25 cellular contexts compared by ENCODE assay signal in the genomic region with DNA sequence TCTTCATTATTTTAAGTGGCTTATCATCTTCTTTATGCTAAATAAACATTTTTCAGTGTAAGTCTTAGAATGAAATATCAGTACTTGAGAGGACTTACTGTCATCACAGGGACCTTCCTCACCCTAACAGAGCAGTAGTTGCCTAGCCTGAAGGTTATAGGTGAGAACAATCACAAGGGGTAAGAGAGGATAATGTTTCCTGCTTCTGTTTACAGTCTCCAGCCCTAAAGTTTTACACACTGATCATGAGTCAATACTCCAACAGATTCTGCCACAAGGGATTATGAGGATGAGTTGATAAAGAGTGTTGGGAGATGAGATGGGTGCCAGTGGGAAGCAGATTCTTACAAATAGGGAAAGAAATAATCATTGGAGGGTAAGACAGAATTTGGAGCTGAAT.
"Had no signal": no experiment of that assay in that cellular context is flagged by ENCODE, and none has a peak within 500 bp of the region (broad histone marks: within the 10 kb centered on the region; RNA-seq: fewer than 3 reads in every experiment).

No MANE protein-coding gene starts in this region.

- DNase-seq: activated CD4-positive, alpha-beta memory T cell treated with anti-CD3 and anti-CD28 coated beads for 36 hours; activated CD4-positive, alpha-beta T cell treated with anti-CD3 and anti-CD28 coated beads for 4 hours; activated CD4-positive, alpha-beta T cell treated with anti-CD3 and anti-CD28 coated beads, Interleukin-2, amount 50 U/mL, for 1 hour; activated CD8-positive, alpha-beta memory T cell treated with anti-CD3 and anti-CD28 coated beads, Interleukin-2, amount 50 U/mL, for 4 hours; activated effector memory CD4-positive, alpha-beta T cell treated with Interleukin-2 at 50 U/mL for 16 hours; activated naive CD4-positive, alpha-beta T cell treated with anti-CD3 and anti-CD28 coated beads, Interleukin-2, amount 10 ng/mL, durations not matched to agents 7 days and 5 days; activated naive CD8-positive, alpha-beta T cell treated with anti-CD3 and anti-CD28 coated beads, Interleukin-2, amount 50 U/mL, for 24 hours; activated T-cell treated with anti-CD3 and anti-CD28 coated beads for 4 hours; activated T-cell treated with anti-CD3 and anti-CD28 coated beads, Interleukin-2, amount 50 U/mL, for 4 hours; anterior cingulate cortex; central memory CD4-positive, alpha-beta T cell; MM.1S; MV-4-11; NCI-H1092; NCI-H1436 treated with DMSO at 0.1 percent for 48 hours; NCI-H1694 treated with DMSO at 0.1 percent for 48 hours; NCI-H2029; NCI-H345; NCI-H524 treated with DMSO at 0.1 percent for 48 hours; NK-92 treated with Interleukin-12 subunit alpha and Interleukin-12 subunit beta, amount 100 ng/mL, for 24 hours; Right ventricle myocardium superior; T1000 had no signal

- ATAC-seq: activated CD4-positive, CD25-positive, alpha-beta regulatory T cell treated with anti-CD3 and anti-CD28 coated beads, Interleukin-2, amount 50 U/mL, for 24 hours; activated naive CD8-positive, alpha-beta T cell treated with anti-CD3 and anti-CD28 coated beads, Interleukin-2, amount 50 U/mL, for 24 hours; activated T-cell treated with anti-CD3 and anti-CD28 coated beads, Interleukin-2, amount 50 U/mL, for 4 hours; WTC11 had no signal

- H3K27ac ChIP-seq: KMS-11 had no signal
